28 cellular contexts compared by ENCODE assay signal in genomic region chr3:187531831-187532230, GRCh38.
"Had no signal": no experiment of that assay in that cellular context is flagged by ENCODE, and none has a peak within 500 bp of the region (broad histone marks: within the 10 kb centered on the region; RNA-seq: fewer than 3 reads in every experiment).

No MANE protein-coding gene starts in this region.

- H3K9me3 ChIP-seq: esophagus squamous epithelium, gastrocnemius medialis, lower lobe of right lung had no signal

- H3K4me3 ChIP-seq: coronary artery, dorsolateral prefrontal cortex, esophagus squamous epithelium, gastrocnemius medialis, heart right ventricle, left lung, lower lobe of right lung had no signal

- H3K27me3 ChIP-seq: gastrocnemius medialis had no signal

- H3K27ac ChIP-seq: coronary artery, dorsolateral prefrontal cortex, epithelial cell of prostate, esophagus squamous epithelium, gastrocnemius medialis, heart right ventricle, left lung, lower lobe of right lung had no signal

- ATAC-seq: effector memory CD8-positive, alpha-beta T cell; esophagus mucosa; gastrocnemius medialis; heart right ventricle; left cardiac atrium; left lung; left ventricle myocardium superior; lower lobe of right lung; naive thymus-derived CD4-positive, alpha-beta T cell had no signal

- FAIRE-seq: colon, endometrium, islet of Langerhans, keratinocyte had no signal

- H3K4me1 ChIP-seq: esophagus squamous epithelium, gastrocnemius medialis, heart right ventricle, left lung, lower lobe of right lung had no signal

- H3K36me3 ChIP-seq: esophagus squamous epithelium, gastrocnemius medialis, heart right ventricle, left lung, lower lobe of right lung had no signal

- DNase-seq: dermis blood vessel endothelial cell; dorsolateral prefrontal cortex; effector CD4-positive, alpha-beta T cell; effector memory CD8-positive, alpha-beta T cell; endodermal cell; erythroblast; esophagus squamous epithelium; foreskin fibroblast; foreskin melanocyte; gastrocnemius medialis; glutamatergic neuron; head of caudate nucleus; heart right ventricle; hippocampal formation; left cardiac atrium; left lung; left ventricle myocardium superior; lower lobe of right lung; mesendoderm; midbrain; naive thymus-derived CD4-positive, alpha-beta T cell had no signal
